Comparison of ENCODE assay signal across 8 cellular contexts in the genomic region with DNA sequence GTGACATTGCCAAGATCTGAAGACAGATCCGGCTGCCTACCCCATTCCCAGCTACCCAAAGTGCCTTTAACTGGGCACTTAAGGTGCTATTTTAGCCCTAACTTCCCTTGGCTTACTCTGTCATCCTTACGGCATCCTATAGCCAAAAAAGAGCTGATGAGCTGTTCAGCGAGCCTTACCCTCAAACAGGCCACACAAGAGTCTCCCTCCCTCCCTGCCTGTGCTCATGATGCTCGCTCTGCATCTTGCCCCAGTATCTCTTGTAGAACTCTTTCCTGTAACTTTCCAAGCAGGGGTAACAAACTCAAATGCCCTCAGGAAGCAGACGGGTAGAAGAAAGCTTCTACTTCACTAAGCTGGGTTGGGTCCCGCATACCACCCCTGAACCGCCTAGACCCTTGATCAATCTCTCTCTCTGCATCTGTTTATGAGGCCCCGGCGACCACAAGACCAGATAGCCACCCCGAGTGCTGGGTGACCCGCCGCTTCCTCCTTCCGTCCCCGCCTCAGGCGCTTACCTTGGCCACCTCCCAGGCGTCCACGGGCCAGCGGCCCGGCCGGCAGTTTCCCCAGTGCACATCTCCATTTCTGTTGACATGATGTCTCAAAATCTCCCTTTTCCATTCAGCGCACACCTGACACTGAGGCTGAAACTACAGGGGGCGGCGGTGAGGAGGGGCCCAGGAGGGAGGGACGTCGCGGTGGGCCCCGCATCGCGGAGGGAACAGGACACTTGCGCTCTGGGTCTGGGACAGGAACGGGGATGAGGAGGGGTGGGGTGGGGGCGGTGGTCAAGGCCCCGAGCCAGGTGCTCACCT. TPM values are rescaled to one million over a fixed set of nuclear protein-coding genes. Genes with fewer than 3 reads are reported as not detected.
A peak's percentile ranks its signal among the peaks of the same experiment; 100 is the strongest.
DNase-seq lines count a peak whose midpoint lies in the region; ATAC-seq and TF ChIP-seq lines count a peak whose summit lies in the region.

No MANE protein-coding gene starts in this region.

- H2AFZ ChIP-seq in GM23338 = no peak overlapping the region

- ATAC-seq in GM23338 = peak; percentile 61
- ATAC-seq in lung (ENCODE audit: insufficient read depth, low FRiP score) = no peak
- ATAC-seq in stimulated activated naive CD8-positive, alpha-beta T cell treated with anti-CD3 and anti-CD28 coated beads, Interleukin-15, amount 100 ng/mL, for 72 hours = peak; percentile 57

- no peaks in the 10 kb centered on the region for H3K27me3 ChIP-seq in GM23338 (ENCODE audit: insufficient read depth)
- no peaks in the 10 kb centered on the region for H3K27me3 ChIP-seq in lung (ENCODE audit: control insufficient read depth, insufficient read depth)

- no peaks in the 10 kb centered on the region for H3K4me1 ChIP-seq in GM23338 (ENCODE audit: insufficient read depth)
- peaks cover 4 to 11% of the 10 kb centered on the region in 2 donors for H3K4me1 ChIP-seq in lung (ENCODE audit: control insufficient read depth in 2 of 2, insufficient read depth in 2 of 2, low read length in 2 of 2)

- H3K9me3 ChIP-seq in lung (ENCODE audit: control insufficient read depth in 2 of 2, insufficient read depth in 1 of 2, low read length in 1 of 2) = no peaks in the 10 kb centered on the region

- peaks cover 5% of the 10 kb centered on the region; the same call in 2 of the 3 replicates for H3K9me3 Mint-ChIP-seq in GM23338
- H3K9me3 Mint-ChIP-seq in stimulated activated naive CD8-positive, alpha-beta T cell treated with anti-CD3 and anti-CD28 coated beads, Interleukin-15, amount 100 ng/mL, for 72 hours = no peaks in the 10 kb centered on the region

- H3K27me3 Mint-ChIP-seq in GM23338 (ENCODE audit: insufficient read depth, low read depth, poor library complexity) = peaks cover 7% of the 10 kb centered on the region
- no peaks in the 10 kb centered on the region for H3K27me3 Mint-ChIP-seq in stimulated activated naive CD8-positive, alpha-beta T cell treated with anti-CD3 and anti-CD28 coated beads, Interleukin-15, amount 100 ng/mL, for 72 hours

- DNase-seq in ELR (ENCODE audit: low read depth) (peak; percentile 49), GM23338 (ENCODE audit: low spot score) (peak; percentile 11), M059J (ENCODE audit: low read depth) (peak; percentile 62), lung (ENCODE audit: low spot score) (peak; percentile 36), NCI-H128 (lab: John Stamatoyannopoulos, UW; ENCODE audit: unreplicated experiment) (no peak)
- peak; percentile 7 to 8 for DNase-seq in activated CD4-positive, alpha-beta T cell treated with anti-CD3 and anti-CD28 coated beads, Interleukin-2, amount 50 U/mL, for 4 hours
- peak; percentile 12 for DNase-seq in effector CD8-positive, alpha-beta T cell (lab: John Stamatoyannopoulos, UW)
- DNase-seq in stimulated activated naive CD8-positive, alpha-beta T cell treated with anti-CD3 and anti-CD28 coated beads, Interleukin-15, amount 100 ng/mL, for 72 hours = peak; percentile 21 to 46

- 0 out of 2 replicates have a peak, but pooled peaks cover 10% of the 10 kb centered on the region for H3F3A ChIP-seq in GM23338 (replicated peaks; ENCODE audit: low read depth)

- no peaks in the 10 kb centered on the region for H4K20me1 ChIP-seq in GM23338 (replicated peaks; ENCODE audit: insufficient read depth)

- H3K4me3 ChIP-seq in GM23338 (peak overlapping the region; percentile 71), lung (peak overlapping the region; percentile 95)

- TF ChIP-seq CTCF in GM23338 (conservative IDR thresholded peaks at IDR 0.05; ENCODE audit: low read depth in 2 of 2) (no peak), lung (IDR thresholded peaks at IDR 0.05; ENCODE audit: control extremely low read depth, extremely low read depth) (no peak)

- H3K36me3 ChIP-seq in GM23338 (ENCODE audit: insufficient read depth) = 0 out of 2 replicates have a peak, but pooled peaks cover 6% of the 10 kb centered on the region
- H3K36me3 ChIP-seq in lung (ENCODE audit: control insufficient read depth in 2 of 2, insufficient read depth in 2 of 2, low read length in 2 of 2) = no peaks in the 10 kb centered on the region

- peak overlapping the region; percentile 92 for H3K4me3 Mint-ChIP-seq in GM23338
- peak overlapping the region; percentile 86 to 97 for H3K4me3 Mint-ChIP-seq in stimulated activated naive CD8-positive, alpha-beta T cell treated with anti-CD3 and anti-CD28 coated beads, Interleukin-15, amount 100 ng/mL, for 72 hours

- H3K4me2 ChIP-seq in GM23338 = peak overlapping the region; percentile 77

- H3K4me1 Mint-ChIP-seq in GM23338 = peaks cover 14% of the 10 kb centered on the region
- peaks cover 30% of the 10 kb centered on the region for H3K4me1 Mint-ChIP-seq in stimulated activated naive CD8-positive, alpha-beta T cell treated with anti-CD3 and anti-CD28 coated beads, Interleukin-15, amount 100 ng/mL, for 72 hours

- no peaks in the 10 kb centered on the region for H3K9me2 ChIP-seq in GM23338 (ENCODE audit: insufficient read depth)

- H3K27ac ChIP-seq in GM23338 (ENCODE audit: low read depth) = 0 out of 2 replicates have a peak overlapping the region, but pooled peaks have one; percentile 39
- H3K27ac ChIP-seq in lung (ENCODE audit: low read depth in 1 of 2, low read length in 1 of 2) = peak overlapping the region; percentile 87 to 91

- 1 to 7% methylated on average over 25 to 33 of the region's 33 CpGs for WGBS in lung, 2 donors

- peak overlapping the region; percentile 91 for H3K27ac Mint-ChIP-seq in GM23338
- peak overlapping the region; percentile 91 to 97 for H3K27ac Mint-ChIP-seq in stimulated activated naive CD8-positive, alpha-beta T cell treated with anti-CD3 and anti-CD28 coated beads, Interleukin-15, amount 100 ng/mL, for 72 hours

- H3K36me3 Mint-ChIP-seq in GM23338 (ENCODE audit: low read depth) = peaks cover 13% of the 10 kb centered on the region

- peaks cover 18% of the 10 kb centered on the region for H3K79me2 ChIP-seq in GM23338 (replicated peaks; ENCODE audit: insufficient read depth)

TF ChIP-seq in GM23338, 12 proteins besides CTCF, POLR2A, EP300 and RAD21 (continues in another document):
- no peak for TF ChIP-seq NANOG (IDR thresholded peaks at IDR 0.05; ENCODE audit: borderline replicate concordance)
- TF ChIP-seq JUNB (IDR thresholded peaks at IDR 0.05; ENCODE audit: unreplicated experiment) = no peak
- no peak for TF ChIP-seq CREB1 (CRISPR knock-in tag; IDR thresholded peaks at IDR 0.05; ENCODE audit: low read depth)
- no peak for TF ChIP-seq POLR2AphosphoS5 (IDR thresholded peaks at IDR 0.05; ENCODE audit: low read depth)
- TF ChIP-seq, protein P1, sequence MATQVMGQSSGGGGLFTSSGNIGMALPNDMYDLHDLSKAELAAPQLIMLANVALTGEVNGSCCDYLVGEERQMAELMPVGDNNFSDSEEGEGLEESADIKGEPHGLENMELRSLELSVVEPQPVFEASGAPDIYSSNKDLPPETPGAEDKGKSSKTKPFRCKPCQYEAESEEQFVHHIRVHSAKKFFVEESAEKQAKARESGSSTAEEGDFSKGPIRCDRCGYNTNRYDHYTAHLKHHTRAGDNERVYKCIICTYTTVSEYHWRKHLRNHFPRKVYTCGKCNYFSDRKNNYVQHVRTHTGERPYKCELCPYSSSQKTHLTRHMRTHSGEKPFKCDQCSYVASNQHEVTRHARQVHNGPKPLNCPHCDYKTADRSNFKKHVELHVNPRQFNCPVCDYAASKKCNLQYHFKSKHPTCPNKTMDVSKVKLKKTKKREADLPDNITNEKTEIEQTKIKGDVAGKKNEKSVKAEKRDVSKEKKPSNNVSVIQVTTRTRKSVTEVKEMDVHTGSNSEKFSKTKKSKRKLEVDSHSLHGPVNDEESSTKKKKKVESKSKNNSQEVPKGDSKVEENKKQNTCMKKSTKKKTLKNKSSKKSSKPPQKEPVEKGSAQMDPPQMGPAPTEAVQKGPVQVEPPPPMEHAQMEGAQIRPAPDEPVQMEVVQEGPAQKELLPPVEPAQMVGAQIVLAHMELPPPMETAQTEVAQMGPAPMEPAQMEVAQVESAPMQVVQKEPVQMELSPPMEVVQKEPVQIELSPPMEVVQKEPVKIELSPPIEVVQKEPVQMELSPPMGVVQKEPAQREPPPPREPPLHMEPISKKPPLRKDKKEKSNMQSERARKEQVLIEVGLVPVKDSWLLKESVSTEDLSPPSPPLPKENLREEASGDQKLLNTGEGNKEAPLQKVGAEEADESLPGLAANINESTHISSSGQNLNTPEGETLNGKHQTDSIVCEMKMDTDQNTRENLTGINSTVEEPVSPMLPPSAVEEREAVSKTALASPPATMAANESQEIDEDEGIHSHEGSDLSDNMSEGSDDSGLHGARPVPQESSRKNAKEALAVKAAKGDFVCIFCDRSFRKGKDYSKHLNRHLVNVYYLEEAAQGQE (IDR thresholded peaks at IDR 0.05; ENCODE audit: unreplicated experiment) = no peak
- TF ChIP-seq EZH2 (IDR thresholded peaks at IDR 0.05; ENCODE audit: low read depth, unreplicated experiment) = no peak

RNA-seq across cellular contexts. Expression of gene CXorf38, which starts 0.7 kb away (rescaled TPM):
- total RNA-seq in GM23338 (2014; rRNA removed; shearing (Covaris generic)) = 8.8 and 15.3 TPM in 2 replicates
- polyA plus RNA-seq in GM23338 (2016; fragmentation: Nextera tagmentation; extraction: Ambion mirVana) (5.2 and 6.5 TPM in 2 replicates), lung (10 to 100 TPM in 1 of 2 donors, 1 to 10 TPM in 1; 8.2 to 16.0 TPM)
- total RNA-seq in M059J (2014; rRNA removed; shearing (Covaris generic)) = 15.3 and 24.5 TPM in 2 replicates
- total RNA-seq in lung = 10 to 100 TPM; 16.2 to 17.8 TPM

RNA-seq across cellular contexts. Expression of gene MPC1L, which starts 23.5 kb away (rescaled TPM):
- total RNA-seq in GM23338 (2014; rRNA removed; shearing (Covaris generic)) = not detected in 2 replicates
- polyA plus RNA-seq in GM23338 (2016; fragmentation: Nextera tagmentation; extraction: Ambion mirVana) = not detected in 2 replicates
- not detected in 2 replicates for total RNA-seq in M059J (2014; rRNA removed; shearing (Covaris generic))
- not detected for total RNA-seq in lung
- polyA plus RNA-seq in lung = not detected
